Comparison of ENCODE assay signal across 21 cellular contexts in genomic region chrX:567891-568290, GRCh38.
"Had no signal": no experiment of that assay in that cellular context is flagged by ENCODE, and none has a peak within 500 bp of the region (broad histone marks: within the 10 kb centered on the region; RNA-seq: fewer than 3 reads in every experiment).

No MANE protein-coding gene starts in this region.

- H3K36me3 ChIP-seq: neutrophil, right lobe of liver, stomach, thyroid gland had no signal

- H3K4me1 Mint-ChIP-seq: mesothelial cell of epicardium; naive B cell; neural crest cell; stimulated activated naive B cell treated with anti-CD40 and anti-IgM and Interleukin-4, amounts not matched to agents 10 μg/mL and 1 μg/mL and 100 μg/mL, for 72 hours had no signal

- H3K4me1 ChIP-seq: parathyroid adenoma, right lobe of liver, stomach, thyroid gland had no signal

- H3K4me3 ChIP-seq: dorsolateral prefrontal cortex, mucosa of descending colon, right lobe of liver, stomach, thyroid gland had no signal

- H3K27me3 ChIP-seq: neutrophil, right lobe of liver, stomach, thyroid gland had no signal

- H3K27ac Mint-ChIP-seq: mesothelial cell of epicardium; naive B cell; natural killer cell treated with Interleukin-12 subunit alpha and Interleukin-12 subunit beta and Interleukin-15 and Interleukin-18, amount 100 ng/mL, for 72 hours; progenitor cell of endocrine pancreas; stimulated activated naive B cell treated with anti-CD40 and anti-IgM and Interleukin-4, amounts not matched to agents 10 μg/mL and 1 μg/mL and 100 μg/mL, for 72 hours had no signal

- H3K4me3 Mint-ChIP-seq: mesothelial cell of epicardium; naive B cell; natural killer cell treated with Interleukin-12 subunit alpha and Interleukin-12 subunit beta and Interleukin-15 and Interleukin-18, amount 100 ng/mL, for 72 hours; neural crest cell; stimulated activated naive B cell treated with anti-CD40 and anti-IgM and Interleukin-4, amounts not matched to agents 10 μg/mL and 1 μg/mL and 100 μg/mL, for 72 hours had no signal

- H3K27me3 Mint-ChIP-seq: natural killer cell treated with Interleukin-12 subunit alpha and Interleukin-12 subunit beta and Interleukin-15 and Interleukin-18, amount 100 ng/mL, for 72 hours; progenitor cell of endocrine pancreas; stimulated activated naive B cell treated with anti-CD40 and anti-IgM and Interleukin-4, amounts not matched to agents 10 μg/mL and 1 μg/mL and 100 μg/mL, for 72 hours had no signal

- H3K36me3 Mint-ChIP-seq: mesothelial cell of epicardium; natural killer cell treated with Interleukin-12 subunit alpha and Interleukin-12 subunit beta and Interleukin-15 and Interleukin-18, amount 100 ng/mL, for 72 hours; stimulated activated naive B cell treated with anti-CD40 and anti-IgM and Interleukin-4, amounts not matched to agents 10 μg/mL and 1 μg/mL and 100 μg/mL, for 72 hours had no signal

- H3K9me3 ChIP-seq: neutrophil, right lobe of liver, thyroid gland had no signal

- DNase-seq: dorsolateral prefrontal cortex; effector CD4-positive, alpha-beta T cell; hypothalamus; mesenchymal stem cell; mucosa of descending colon; naive B cell; right lobe of liver; small intestine; stimulated activated CD4-positive, alpha-beta T cell treated with anti-CD3 and anti-CD28 coated beads, Interleukin-15, amount 100 ng/mL, for 24 hours; stimulated activated CD4-positive, alpha-beta T cell treated with anti-CD3 and anti-CD28 coated beads, Interleukin-2, amount 100 ng/mL, for 48 hours; stimulated activated naive B cell treated with anti-CD40 and anti-IgM and Interleukin-4, amounts not matched to agents 10 μg/mL and 1 μg/mL and 100 μg/mL, for 72 hours; stomach; thyroid gland; trophoblast cell had no signal

- H3K27ac ChIP-seq: dorsolateral prefrontal cortex, neutrophil, parathyroid adenoma, right lobe of liver, stomach, thyroid gland had no signal

- ATAC-seq: left lobe of liver; mucosa of descending colon; natural killer cell treated with Interleukin-12 subunit alpha and Interleukin-12 subunit beta and Interleukin-15 and Interleukin-18, amount 100 ng/mL, for 72 hours; right lobe of liver; stimulated activated naive B cell treated with anti-CD40 and anti-IgM and Interleukin-4, amounts not matched to agents 10 μg/mL and 1 μg/mL and 100 μg/mL, for 72 hours had no signal
